In the genomic region with DNA sequence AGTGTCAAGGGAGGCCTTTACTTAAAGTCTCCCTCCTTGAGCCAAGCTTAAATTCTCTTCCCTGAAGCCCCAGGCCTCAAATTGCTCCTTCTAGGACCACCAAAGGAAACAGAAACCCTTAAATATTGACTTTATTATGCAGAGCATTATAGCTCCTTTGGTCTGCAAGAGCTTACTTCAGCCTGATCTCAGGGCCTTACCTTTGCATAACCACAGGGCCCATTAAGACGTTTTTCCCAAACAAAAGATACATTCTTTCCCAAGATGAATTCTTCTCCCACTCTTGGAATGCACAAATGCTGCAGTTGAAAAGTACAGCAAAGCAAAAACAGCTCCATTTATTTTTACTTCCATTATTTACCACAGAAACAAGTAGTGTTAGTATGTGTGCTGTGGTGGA, we compare ENCODE assay signal across 22 cellular contexts.
A peak's percentile ranks its signal among the peaks of the same experiment; 100 is the strongest.
DNase-seq lines count a peak whose midpoint lies in the region; ATAC-seq and TF ChIP-seq lines count a peak whose summit lies in the region.
"Had no signal": no experiment of that assay in that cellular context is flagged by ENCODE, and none has a peak within 500 bp of the region (broad histone marks: within the 10 kb centered on the region; RNA-seq: fewer than 3 reads in every experiment).

No MANE protein-coding gene starts in this region.

- peaks cover 55% of the 10 kb centered on the region for H3K9me3 Mint-ChIP-seq in GM23338
- H3K9me3 Mint-ChIP-seq in natural killer cell = peaks cover 0 to 4% of the 10 kb centered on the region in 2 donors

- no peaks in the 10 kb centered on the region for H4K20me1 ChIP-seq in GM23338 (replicated peaks; ENCODE audit: insufficient read depth)
- H4K20me1 ChIP-seq: BLaER1 had no signal

- peak; percentile 34 for DNase-seq in GM23338 (ENCODE audit: low spot score)
- peak; percentile 17 for DNase-seq in astrocyte of the hippocampus (ENCODE audit: low read depth, low spot score)
- no peak for DNase-seq in amygdala (lab: John Stamatoyannopoulos, UW)
- no peak for DNase-seq in natural killer cell
- no peak for DNase-seq in left lung
- no peak for DNase-seq in GF-D8 (lab: John Stamatoyannopoulos, UW)
- DNase-seq: Caco-2; CD4-positive, CD25-positive, alpha-beta regulatory T cell; CD8-positive, alpha-beta T cell; DMS 273 treated with DMSO at 0.1 percent for 48 hours; DMS79; EL; GDM1; GOT3; H7 had no signal

- H3K9me3 ChIP-seq in HUES6 (ENCODE audit: control insufficient read depth, insufficient read depth, low read depth, low read length) = peaks cover 35% of the 10 kb centered on the region
- peaks cover 27% of the 10 kb centered on the region for H3K9me3 ChIP-seq in iPS-20b (ENCODE audit: insufficient read depth, low read depth, low read length)
- peaks cover 0 to 18% of the 10 kb centered on the region in 2 donors for H3K9me3 ChIP-seq in left lung

- peaks cover 46% of the 10 kb centered on the region for H3K4me1 Mint-ChIP-seq in GM23338
- H3K4me1 Mint-ChIP-seq in natural killer cell = peaks cover 5 to 10% of the 10 kb centered on the region in 2 donors

- H3K27ac ChIP-seq in GM23338 (ENCODE audit: low read depth) = peak overlapping the region; percentile 89
- peak overlapping the region; percentile 45; the same call in 1 of the 2 replicates for H3K27ac ChIP-seq in HUES6 (ENCODE audit: low read depth, low read length)
- peak overlapping the region; percentile 48 for H3K27ac ChIP-seq in iPS-20b (ENCODE audit: low read length)
- H3K27ac ChIP-seq in left lung = no peak overlapping the region
- H3K27ac ChIP-seq: 22Rv1, BLaER1, C4-2B had no signal

- peaks cover 2% of the 10 kb centered on the region for H3K27me3 Mint-ChIP-seq in GM23338 (ENCODE audit: insufficient read depth, low read depth, poor library complexity)
- no peaks in the 10 kb centered on the region for H3K27me3 Mint-ChIP-seq in natural killer cell (ENCODE audit: low read depth in 2 of 2)
- H3K27me3 Mint-ChIP-seq: B cell; CD4-positive, CD25-positive, alpha-beta regulatory T cell had no signal

- peaks cover 59% of the 10 kb centered on the region for H3K36me3 Mint-ChIP-seq in GM23338 (ENCODE audit: low read depth)
- no peaks in the 10 kb centered on the region for H3K36me3 Mint-ChIP-seq in natural killer cell
- H3K36me3 Mint-ChIP-seq: CD4-positive, CD25-positive, alpha-beta regulatory T cell had no signal

- no peaks in the 10 kb centered on the region for H3K79me2 ChIP-seq in GM23338 (replicated peaks; ENCODE audit: insufficient read depth)

- H3K36me3 ChIP-seq in GM23338 (ENCODE audit: insufficient read depth) (peaks cover 11% of the 10 kb centered on the region; the same call in 1 of the 2 replicates), HUES6 (ENCODE audit: control insufficient read depth, insufficient read depth, low read length) (0 out of 2 replicates have a peak, but pooled peaks cover 2% of the 10 kb centered on the region), iPS-20b (ENCODE audit: insufficient read depth, low read depth, low read length) (no peaks in the 10 kb centered on the region), left lung (no peaks in the 10 kb centered on the region)
- H3K36me3 ChIP-seq: BLaER1 had no signal

- H3K9ac ChIP-seq in HUES6 (ENCODE audit: low read length) (no peak overlapping the region), iPS-20b (ENCODE audit: low read depth, low read length) (no peak overlapping the region)
- H3K9ac ChIP-seq: BLaER1 had no signal

- H3K27me3 ChIP-seq in GM23338 (ENCODE audit: insufficient read depth) (no peaks in the 10 kb centered on the region), HUES6 (ENCODE audit: control insufficient read depth, insufficient read depth, low read length) (no peaks in the 10 kb centered on the region), iPS-20b (ENCODE audit: insufficient read depth, low read length) (no peaks in the 10 kb centered on the region), left lung (no peaks in the 10 kb centered on the region)
- H3K27me3 ChIP-seq: BLaER1 had no signal

- intact Hi-C loops in natural killer cell (cut with micrococcal nuclease) (no loop called here), left lung (cut with DNase I) (no loop called here)

- H3K4me3 ChIP-seq in GM23338 (no peak overlapping the region), HUES6 (ENCODE audit: low read depth, low read length) (no peak overlapping the region; the same call in 1 of the 2 replicates), iPS-20b (ENCODE audit: low read length) (peak overlapping the region; percentile 34), left lung (no peak overlapping the region)
- H3K4me3 ChIP-seq: BLaER1 had no signal

- H3K27ac Mint-ChIP-seq in GM23338 (peak overlapping the region; percentile 15; the same call in 1 of the 2 replicates), natural killer cell (no peak overlapping the region)
- H3K27ac Mint-ChIP-seq: B cell; CD4-positive, CD25-positive, alpha-beta regulatory T cell; CD8-positive, alpha-beta T cell had no signal

- peaks cover 50% of the 10 kb centered on the region for H3K4me1 ChIP-seq in GM23338 (ENCODE audit: insufficient read depth)
- H3K4me1 ChIP-seq in HUES6 (ENCODE audit: control insufficient read depth, insufficient read depth, low read length) = peaks cover 17% of the 10 kb centered on the region
- peaks cover 23% of the 10 kb centered on the region; the same call in 1 of the 2 replicates for H3K4me1 ChIP-seq in iPS-20b (ENCODE audit: insufficient read depth, low read length)
- no peaks in the 10 kb centered on the region for H3K4me1 ChIP-seq in left lung
- H3K4me1 ChIP-seq: BLaER1 had no signal

- peaks cover 6% of the 10 kb centered on the region; the same call in 1 of the 2 replicates for H3K9me2 ChIP-seq in GM23338 (ENCODE audit: insufficient read depth)

- no peak overlapping the region for H3K4me3 Mint-ChIP-seq in GM23338
- no peak overlapping the region for H3K4me3 Mint-ChIP-seq in natural killer cell
- H3K4me3 Mint-ChIP-seq: B cell; CD4-positive, CD25-positive, alpha-beta regulatory T cell; CD8-positive, alpha-beta T cell had no signal

- no peaks in the 10 kb centered on the region for H3F3A ChIP-seq in GM23338 (replicated peaks; ENCODE audit: low read depth)

- H2AFZ ChIP-seq in GM23338 = no peak overlapping the region

- TF ChIP-seq CTCF in GM23338 (conservative IDR thresholded peaks at IDR 0.05; ENCODE audit: low read depth in 2 of 2) (no peak), natural killer cell (IDR thresholded peaks at IDR 0.05) (no peak), left lung (IDR thresholded peaks at IDR 0.05) (no peak)

- ATAC-seq in GM23338 = no peak; the same call in 2 of the 3 replicates
- ATAC-seq in natural killer cell = no peak
- ATAC-seq in left lung = no peak
- ATAC-seq: CD8-positive, alpha-beta T cell; HCT116 had no signal

- no peak overlapping the region for H3K4me2 ChIP-seq in GM23338
- H3K4me2 ChIP-seq: BLaER1 had no signal

TF ChIP-seq in GM23338, 12 proteins besides CTCF, POLR2A, EP300 and RAD21:
- TF ChIP-seq NANOG (IDR thresholded peaks at IDR 0.05; ENCODE audit: borderline replicate concordance) (peak; percentile 87), EZH2 (IDR thresholded peaks at IDR 0.05; ENCODE audit: low read depth, unreplicated experiment) (no peak), JUNB (IDR thresholded peaks at IDR 0.05; ENCODE audit: unreplicated experiment) (no peak), ZNF114 (CRISPR knock-in tag; IDR thresholded peaks at IDR 0.05) (no peak)

Comparison
In these comparisons a context has a peak if more than half of its experiments do, and no peak if none do; other contexts are left out.
1. DNase-seq: peak in GM23338 (single experiment) and astrocyte of the hippocampus (single experiment); none in amygdala (0 of 56), natural killer cell (single experiment), left lung (0 of 2) and GF-D8 (single experiment).
2. H3K27ac ChIP-seq: peak in GM23338 (single experiment), HUES6 (single experiment) and iPS-20b (single experiment); none in left lung (0 of 2).